12 cellular contexts compared by ENCODE assay signal in the genomic region with DNA sequence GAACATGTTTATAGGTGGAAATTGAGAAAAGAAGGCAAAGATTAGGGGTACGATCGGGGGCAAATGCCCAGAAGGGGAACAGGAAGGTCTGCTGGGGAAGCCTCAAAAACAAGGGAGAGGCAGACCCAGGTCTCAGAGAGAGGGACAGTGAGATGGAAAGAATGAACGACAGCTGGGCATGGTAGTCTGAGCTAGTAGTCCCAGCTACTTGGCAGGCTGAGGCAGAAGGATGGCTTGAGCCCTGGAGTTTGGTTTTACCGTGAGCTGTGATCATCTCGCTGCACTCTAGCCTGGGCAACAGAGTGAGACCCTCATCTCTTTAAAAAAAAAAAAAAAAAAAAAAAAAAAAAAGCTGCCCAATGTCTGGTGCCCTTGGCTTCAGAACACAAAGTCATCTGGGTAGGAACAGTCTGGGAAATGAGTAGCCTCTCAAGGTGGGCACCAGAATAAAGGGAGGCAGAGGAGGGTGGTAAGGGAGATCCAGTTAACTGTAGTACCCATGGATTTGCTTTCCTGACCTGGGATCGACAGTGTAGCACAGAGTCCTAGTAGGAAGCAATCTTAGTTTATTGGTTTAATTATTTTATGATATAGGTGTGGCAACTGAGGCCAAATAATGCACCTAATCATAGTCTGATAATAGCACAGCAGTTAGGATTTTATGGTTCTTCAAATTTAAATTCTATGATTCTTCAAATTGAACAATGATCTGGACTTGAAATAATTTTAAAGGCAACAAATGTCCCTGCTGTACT. TPM values are rescaled to one million over a fixed set of nuclear protein-coding genes. Genes with fewer than 3 reads are reported as not detected.
DNase-seq lines count a peak whose midpoint lies in the region; ATAC-seq and TF ChIP-seq lines count a peak whose summit lies in the region.
"Had no signal": no experiment of that assay in that cellular context is flagged by ENCODE, and none has a peak within 500 bp of the region (broad histone marks: within the 10 kb centered on the region; RNA-seq: fewer than 3 reads in every experiment).

No MANE protein-coding gene starts in this region.

- peak overlapping the region; percentile 87 for H3K27ac Mint-ChIP-seq in natural killer cell treated with Interleukin-12 subunit alpha and Interleukin-12 subunit beta and Interleukin-15 and Interleukin-18, amount 100 ng/mL, for 72 hours
- no peak overlapping the region for H3K27ac Mint-ChIP-seq in natural killer cell
- H3K27ac Mint-ChIP-seq in endodermal cell = no peak overlapping the region
- no peak overlapping the region for H3K27ac Mint-ChIP-seq in T-cell

- H4K20me1 ChIP-seq in PC-3 (ENCODE audit: low read length) = peaks cover 36% of the 10 kb centered on the region

- H3K9me3 ChIP-seq in PC-3 (ENCODE audit: low read length) (no peaks in the 10 kb centered on the region), endodermal cell (ENCODE audit: control insufficient read depth, low read length) (no peaks in the 10 kb centered on the region), ovary (no peaks in the 10 kb centered on the region)

- H3K79me2 ChIP-seq in PC-3 (ENCODE audit: low read length) = peaks cover 86% of the 10 kb centered on the region

- intact Hi-C loops in natural killer cell (cut with micrococcal nuclease) = no loop called here
- intact Hi-C loops in PC-3 (cut with micrococcal nuclease) = loop anchor here (2.0 kb wide), 2 partner anchors 535 to 543 kb away; no protein-coding TSS in a partner anchor
- intact Hi-C loops in ovary (cut with DNase I) = loop anchor here in 3 of 4 donors (10.0 kb wide), 3 partner anchors 179 to 309 kb away; a partner anchor contains a TSS

- no peaks in the 10 kb centered on the region for H3K9me2 ChIP-seq in PC-3 (replicated peaks; ENCODE audit: low read length)

- H3K4me1 ChIP-seq in PC-3 (ENCODE audit: insufficient read depth, low read length) (peaks cover 25% of the 10 kb centered on the region), endodermal cell (ENCODE audit: control insufficient read depth, insufficient read depth, low read length) (peaks cover 4% of the 10 kb centered on the region), ovary (ENCODE audit: insufficient read depth) (peaks cover 3% of the 10 kb centered on the region)

- H3K4me3 Mint-ChIP-seq in natural killer cell treated with Interleukin-12 subunit alpha and Interleukin-12 subunit beta and Interleukin-15 and Interleukin-18, amount 100 ng/mL, for 72 hours = peak overlapping the region; percentile 93
- H3K4me3 Mint-ChIP-seq in natural killer cell (no peak overlapping the region), endodermal cell (peak overlapping the region; percentile 90), T-cell (no peak overlapping the region)

- CTCF ChIA-PET in PC-3 (lab: Charles Lee) (interaction anchor here (2.1 kb wide), 1 partner anchor 283 kb away, joined by 6 read pairs; no protein-coding TSS in a partner anchor), T-cell (lab: Charles Lee) (interaction anchor here (0.6 to 4.2 kb wide), 8 partner anchors 9 to 309 kb away, joined by 3 to 65 read pairs (median 6); no protein-coding TSS in a partner anchor)

- TF ChIP-seq CTCF in natural killer cell (IDR thresholded peaks at IDR 0.05) = no peak
- TF ChIP-seq CTCF in PC-3 (conservative IDR thresholded peaks at IDR 0.05; ENCODE audit: low read depth, low read length) = no peak
- no peak for TF ChIP-seq CTCF in endodermal cell (conservative IDR thresholded peaks at IDR 0.05)
- TF ChIP-seq CTCF in ovary (IDR thresholded peaks at IDR 0.05) = no peak

- H3K4me1 Mint-ChIP-seq in natural killer cell treated with Interleukin-12 subunit alpha and Interleukin-12 subunit beta and Interleukin-15 and Interleukin-18, amount 100 ng/mL, for 72 hours (ENCODE audit: low read depth in 2 of 2) = peaks cover 40 to 59% of the 10 kb centered on the region in 2 donors
- H3K4me1 Mint-ChIP-seq in natural killer cell = peaks cover 36 to 42% of the 10 kb centered on the region in 2 donors
- H3K4me1 Mint-ChIP-seq in endodermal cell = peaks cover 22% of the 10 kb centered on the region
- H3K4me1 Mint-ChIP-seq in T-cell = peaks cover 25 to 57% (median 26%) of the 10 kb centered on the region in 3 donors

- H3K9me3 Mint-ChIP-seq in natural killer cell treated with Interleukin-12 subunit alpha and Interleukin-12 subunit beta and Interleukin-15 and Interleukin-18, amount 100 ng/mL, for 72 hours = no peaks in the 10 kb centered on the region
- no peaks in the 10 kb centered on the region for H3K9me3 Mint-ChIP-seq in natural killer cell
- no peaks in the 10 kb centered on the region for H3K9me3 Mint-ChIP-seq in endodermal cell
- no peaks in the 10 kb centered on the region for H3K9me3 Mint-ChIP-seq in T-cell

- ATAC-seq in natural killer cell treated with Interleukin-12 subunit alpha and Interleukin-12 subunit beta and Interleukin-15 and Interleukin-18, amount 100 ng/mL, for 72 hours = no peak
- ATAC-seq in natural killer cell (no peak), PC-3 (no peak), T-cell (replicated peaks in 1 of 4) (no peak)

- H2AFZ ChIP-seq in PC-3 (ENCODE audit: low read length) = no peak overlapping the region

- H3K4me3 ChIP-seq in PC-3 (ENCODE audit: low read length) (peak overlapping the region; percentile 86; the same call in 1 of the 2 replicates), endodermal cell (ENCODE audit: low read length) (peak overlapping the region; percentile 55), ovary (no peak overlapping the region)
- H3K4me3 ChIP-seq: coronary artery had no signal

- no peak overlapping the region for H3K9ac ChIP-seq in PC-3 (ENCODE audit: low read length)
- H3K9ac ChIP-seq in endodermal cell (ENCODE audit: extremely low read depth, low read length, poor library complexity, severe bottlenecking) = no peak overlapping the region

- no peak overlapping the region for H3K27ac ChIP-seq in PC-3 (ENCODE audit: low read length)
- no peak overlapping the region for H3K27ac ChIP-seq in endodermal cell (ENCODE audit: low read depth, low read length)
- H3K27ac ChIP-seq in ovary = no peak overlapping the region
- H3K27ac ChIP-seq: coronary artery had no signal

- H3K36me3 Mint-ChIP-seq in natural killer cell treated with Interleukin-12 subunit alpha and Interleukin-12 subunit beta and Interleukin-15 and Interleukin-18, amount 100 ng/mL, for 72 hours = peaks cover 45% of the 10 kb centered on the region
- H3K36me3 Mint-ChIP-seq in natural killer cell (peaks cover 6% of the 10 kb centered on the region), endodermal cell (ENCODE audit: low read depth) (peaks cover 62% of the 10 kb centered on the region), T-cell (no peaks in the 10 kb centered on the region)

- WGBS in endodermal cell (ENCODE audit: insufficient coverage in 1 of 2, insufficient read length in 1 of 2), 2 experiments = 94 to 98% methylated on average over 4 to 6 of the region's 6 CpGs
- 76 to 92% (median 89%) methylated on average over 6 of the region's 6 CpGs for WGBS in ovary, 3 donors

- H3K36me3 ChIP-seq in PC-3 (ENCODE audit: low read depth, low read length) (peaks cover 74% of the 10 kb centered on the region), endodermal cell (ENCODE audit: control insufficient read depth, insufficient read depth, low read length) (peaks cover 66% of the 10 kb centered on the region), ovary (no peaks in the 10 kb centered on the region)

- no peak for TF ChIP-seq POLR2A in ovary (IDR thresholded peaks at IDR 0.05)

- no peaks in the 10 kb centered on the region for H3K27me3 Mint-ChIP-seq in natural killer cell treated with Interleukin-12 subunit alpha and Interleukin-12 subunit beta and Interleukin-15 and Interleukin-18, amount 100 ng/mL, for 72 hours
- no peaks in the 10 kb centered on the region for H3K27me3 Mint-ChIP-seq in natural killer cell (ENCODE audit: low read depth in 2 of 2)
- no peaks in the 10 kb centered on the region for H3K27me3 Mint-ChIP-seq in endodermal cell (ENCODE audit: insufficient read depth)
- H3K27me3 Mint-ChIP-seq in T-cell = peaks cover 13 to 17% of the 10 kb centered on the region in 2 donors

- H3K4me2 ChIP-seq in PC-3 (ENCODE audit: low read length) = peak overlapping the region; percentile 89

- BruUV-seq in PC-3 (replicated peaks; lab: Mats Ljungman, UMichigan) = no TSS peak

- POLR2A ChIA-PET in PC-3 (lab: Charles Lee; ENCODE audit: unreplicated experiment) (interaction anchor here (0.5 kb wide), 1 partner anchor 313 kb away, joined by 4 read pairs; no protein-coding TSS in a partner anchor), T-cell (lab: Charles Lee) (no interaction called here)

- no peaks in the 10 kb centered on the region for H3K27me3 ChIP-seq in PC-3 (ENCODE audit: low read length)
- no peaks in the 10 kb centered on the region for H3K27me3 ChIP-seq in endodermal cell (ENCODE audit: control insufficient read depth, insufficient read depth, low read length, poor library complexity, severe bottlenecking)
- no peaks in the 10 kb centered on the region for H3K27me3 ChIP-seq in ovary

- DNase-seq in natural killer cell treated with Interleukin-12 subunit alpha and Interleukin-12 subunit beta and Interleukin-15 and Interleukin-18, amount 100 ng/mL, for 72 hours (ENCODE audit: low spot score) = no peak
- no peak for DNase-seq in natural killer cell
- no peak for DNase-seq in PC-3
- no peak for DNase-seq in endodermal cell
- DNase-seq in T-cell = no peak
- no peak for DNase-seq in MV-4-11 (lab: John Stamatoyannopoulos, UW)
- DNase-seq in Kasumi-1 (lab: John Stamatoyannopoulos, UW) = no peak
- no peak for DNase-seq in ovary
- DNase-seq: activated CD4-positive, alpha-beta T cell treated with anti-CD3 and anti-CD28 coated beads, Interleukin-2, amount 50 U/mL, for 1 hour; C1 segment of cervical spinal cord; stimulated activated CD4-positive, alpha-beta T cell treated with anti-CD3 and anti-CD28 coated beads, Interleukin-1b, Interleukin-23, amount 100 ng/mL, for 48 hours had no signal

- H3F3A ChIP-seq in PC-3 (ENCODE audit: low read length, unreplicated experiment) = peaks cover 2% of the 10 kb centered on the region

- TF ChIP-seq EP300 in ovary (IDR thresholded peaks at IDR 0.05) = no peak

RNA-seq across cellular contexts. Expression of a gene that starts 3.5 kb away (rescaled TPM):
- 100 to 1,000 TPM; 375 to 624 TPM for total RNA-seq in natural killer cell treated with Interleukin-12 subunit alpha and Interleukin-12 subunit beta and Interleukin-15 and Interleukin-18, amount 100 ng/mL, for 72 hours
- total RNA-seq in natural killer cell (10 to 100 TPM; 16.1 to 22.1 (median 18.5) TPM), PC-3 (2014; rRNA removed) (229 and 282 TPM in 2 replicates), endodermal cell (100 to 1,000 TPM; 142 to 157 TPM), T-cell (10 to 100 TPM in 1 of 5 donors, 1 to 10 TPM in 4; 2.6 to 10.4 (median 3.0) TPM), ovary (1 to 10 TPM in 3 of 7 donors, under 1 TPM in 2, not detected in 2; 0.24 to 4.6 (median 1.3) TPM)
- 152 TPM for polyA plus RNA-seq in endodermal cell (2013, experiment 1 of 2)
- 130 TPM for polyA plus RNA-seq in endodermal cell (2013, experiment 2 of 2)
- 1 to 10 TPM in 1 of 2 donors, under 1 TPM in 1; 0.51 to 4.1 TPM for polyA plus RNA-seq in ovary

RNA-seq across cellular contexts. Expression of a gene that starts 45.8 kb away (rescaled TPM):
- under 1 TPM in 1 of 2 donors, not detected in 1; 0.45 TPM for total RNA-seq in natural killer cell treated with Interleukin-12 subunit alpha and Interleukin-12 subunit beta and Interleukin-15 and Interleukin-18, amount 100 ng/mL, for 72 hours
- total RNA-seq in natural killer cell (not detected), PC-3 (2014; rRNA removed) (0.12 and 0.15 TPM in 2 replicates), endodermal cell (under 1 TPM; 0.29 to 0.44 TPM), T-cell (not detected), ovary (10 to 100 TPM in 6 of 7 donors, 1 to 10 TPM in 1; 8.8 to 21.5 (median 13.0) TPM)
- polyA plus RNA-seq in endodermal cell (2013, experiment 1 of 2) = 0.14 TPM
- 0.50 TPM for polyA plus RNA-seq in endodermal cell (2013, experiment 2 of 2)
- 1 to 10 TPM; 5.9 to 9.0 TPM for polyA plus RNA-seq in ovary

Comparison
In these comparisons a context has a peak if more than half of its experiments do, and no peak if none do; other contexts are left out.
1. H3K27ac Mint-ChIP-seq: peak in natural killer cell treated with Interleukin-12 subunit alpha and Interleukin-12 subunit beta and Interleukin-15 and Interleukin-18, amount 100 ng/mL, for 72 hours (2 of 2); none in natural killer cell (0 of 2), endodermal cell (single experiment) and T-cell (0 of 2).
2. H3K4me3 Mint-ChIP-seq: peak in natural killer cell treated with Interleukin-12 subunit alpha and Interleukin-12 subunit beta and Interleukin-15 and Interleukin-18, amount 100 ng/mL, for 72 hours (single experiment) and endodermal cell (single experiment); none in natural killer cell (single experiment) and T-cell (0 of 3).